ENCODE assay signal across 8 cellular contexts in the genomic region with DNA sequence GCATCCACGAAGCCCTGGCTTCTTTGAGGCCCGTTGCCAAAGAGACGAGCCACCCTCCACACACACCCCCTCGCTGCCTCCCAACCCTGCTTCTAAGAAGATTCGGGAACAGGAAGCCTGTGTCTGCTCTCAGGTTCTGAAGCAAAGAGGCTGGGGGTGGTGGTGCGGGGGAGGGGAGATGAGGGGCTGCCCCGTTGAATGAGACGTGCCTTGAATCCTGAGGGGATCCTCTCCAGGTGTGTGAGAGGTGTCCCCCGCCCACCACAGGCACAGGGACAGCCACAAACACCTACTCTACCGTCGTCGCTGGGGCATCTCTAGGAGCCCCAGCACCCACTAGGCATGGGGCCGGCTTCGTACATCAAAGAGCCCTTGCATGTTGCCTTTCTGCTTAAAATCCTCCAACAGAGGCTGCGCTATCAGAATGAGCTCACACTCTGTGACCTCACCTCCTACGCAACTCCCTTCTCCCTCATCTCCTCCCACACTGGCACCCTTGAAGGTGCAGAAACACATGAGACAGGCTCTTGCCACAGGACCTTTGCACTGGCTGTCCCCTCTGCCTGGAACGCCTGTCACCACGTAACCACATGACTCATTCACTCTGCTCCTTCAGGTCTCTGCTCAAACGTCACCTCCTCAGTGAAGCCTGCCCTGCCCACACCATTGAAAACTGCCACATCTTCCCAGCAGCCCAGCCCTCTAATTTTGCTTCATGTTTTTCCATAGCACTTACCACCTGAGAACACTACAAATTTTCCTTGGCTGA. TPM values are rescaled to one million over a fixed set of nuclear protein-coding genes. Genes with fewer than 3 reads are reported as not detected.
A peak's percentile ranks its signal among the peaks of the same experiment; 100 is the strongest.
DNase-seq lines count a peak whose midpoint lies in the region; ATAC-seq and TF ChIP-seq lines count a peak whose summit lies in the region.

No MANE protein-coding gene starts in this region.

- H3K27me3 Mint-ChIP-seq in stimulated activated memory B cell treated with anti-CD40 and anti-IgM and Interleukin-4, amounts not matched to agents 10 μg/mL and 1 μg/mL and 100 μg/mL, for 72 hours: no peaks in the 10 kb centered on the region

- DNase-seq in NOMO-1 treated with DMSO at 0.1 percent for 48 hours (lab: John Stamatoyannopoulos, UW; ENCODE audit: unreplicated experiment) (peak; percentile 14), NOMO-1 treated with dmso at 0.1 percent for 144 hours (lab: John Stamatoyannopoulos, UW; ENCODE audit: unreplicated experiment) (no peak), left lung (peak; percentile 58 to 82), GM19240 (ENCODE audit: insufficient read length, low spot score) (no peak), foreskin melanocyte (no peak), kidney glomerular epithelial cell (lab: John Stamatoyannopoulos, UW) (no peak)
- peak; percentile 91 for DNase-seq in activated CD8-positive, alpha-beta memory T cell treated with anti-CD3 and anti-CD28 coated beads, Interleukin-2, amount 50 U/mL, for 48 hours

- peak overlapping the region; percentile 15 for H3K4me3 Mint-ChIP-seq in stimulated activated memory B cell treated with anti-CD40 and anti-IgM and Interleukin-4, amounts not matched to agents 10 μg/mL and 1 μg/mL and 100 μg/mL, for 72 hours

- no peak overlapping the region for H3K4me3 ChIP-seq in left lung

- intact Hi-C loops in left lung (cut with DNase I): no loop called here

- H3K4me1 ChIP-seq in left lung: peaks cover 10 to 100% of the 10 kb centered on the region in 2 donors

- H3K27me3 ChIP-seq in left lung: peaks cover 0 to 39% of the 10 kb centered on the region in 2 donors

- no peaks in the 10 kb centered on the region for H3K36me3 ChIP-seq in left lung

- no peaks in the 10 kb centered on the region for H3K9me3 ChIP-seq in left lung

- H3K27ac ChIP-seq in left lung: peak overlapping the region; percentile 19 to 87

- no peak for TF ChIP-seq CTCF in left lung (IDR thresholded peaks at IDR 0.05)

- H3K36me3 Mint-ChIP-seq in stimulated activated memory B cell treated with anti-CD40 and anti-IgM and Interleukin-4, amounts not matched to agents 10 μg/mL and 1 μg/mL and 100 μg/mL, for 72 hours: peaks cover 40% of the 10 kb centered on the region

- no peaks in the 10 kb centered on the region for H3K9me3 Mint-ChIP-seq in stimulated activated memory B cell treated with anti-CD40 and anti-IgM and Interleukin-4, amounts not matched to agents 10 μg/mL and 1 μg/mL and 100 μg/mL, for 72 hours

- H3K4me1 Mint-ChIP-seq in stimulated activated memory B cell treated with anti-CD40 and anti-IgM and Interleukin-4, amounts not matched to agents 10 μg/mL and 1 μg/mL and 100 μg/mL, for 72 hours: peaks cover 88% of the 10 kb centered on the region

- H3K27ac Mint-ChIP-seq in stimulated activated memory B cell treated with anti-CD40 and anti-IgM and Interleukin-4, amounts not matched to agents 10 μg/mL and 1 μg/mL and 100 μg/mL, for 72 hours: peak overlapping the region; percentile 95

- ATAC-seq in left lung: peak; percentile 4
- ATAC-seq in stimulated activated memory B cell treated with anti-CD40 and anti-IgM and Interleukin-4, amounts not matched to agents 10 μg/mL and 1 μg/mL and 100 μg/mL, for 72 hours: peak; percentile 77

RNA-seq across cellular contexts. Expression of a gene that starts 58.5 kb away (rescaled TPM):
- 100 to 1,000 TPM in 1 of 2 donors, 10 to 100 TPM in 1; 40.6 to 111 TPM for total RNA-seq in left lung

Comparison
In these comparisons a context has a peak if more than half of its experiments do, and no peak if none do; other contexts are left out.
1. DNase-seq: peak in NOMO-1 treated with DMSO at 0.1 percent for 48 hours (single experiment), activated CD8-positive, alpha-beta memory T cell treated with anti-CD3 and anti-CD28 coated beads, Interleukin-2, amount 50 U/mL, for 48 hours (single experiment) and left lung (2 of 2); none in NOMO-1 treated with dmso at 0.1 percent for 144 hours (single experiment), GM19240 (single experiment), foreskin melanocyte (single experiment) and kidney glomerular epithelial cell (single experiment).